ENCODE assay signal across 14 cellular contexts in genomic region chr16:508884-509736, GRCh38. TPM values are rescaled to one million over a fixed set of nuclear protein-coding genes. Genes with fewer than 3 reads are reported as not detected.
DNase-seq lines count a peak whose midpoint lies in the region; ATAC-seq and TF ChIP-seq lines count a peak whose summit lies in the region.
"Had no signal": no experiment of that assay in that cellular context is flagged by ENCODE, and none has a peak within 500 bp of the region (broad histone marks: within the 10 kb centered on the region; RNA-seq: fewer than 3 reads in every experiment).

No MANE protein-coding gene starts in this region.

- H3K9ac ChIP-seq in PC-3 (ENCODE audit: low read length) = no peak overlapping the region

- H4K20me1 ChIP-seq in PC-3 (ENCODE audit: low read length) = no peaks in the 10 kb centered on the region

- no peak overlapping the region for H2AFZ ChIP-seq in PC-3 (ENCODE audit: low read length)

- no peaks in the 10 kb centered on the region for H3K36me3 ChIP-seq in PC-3 (ENCODE audit: low read depth, low read length)
- peaks cover 0 to 81% of the 10 kb centered on the region in 2 donors for H3K36me3 ChIP-seq in gastroesophageal sphincter

- no peak overlapping the region for H3K4me2 ChIP-seq in PC-3 (ENCODE audit: low read length)
- H3K4me2 ChIP-seq: smooth muscle cell had no signal

- H3K4me1 ChIP-seq in PC-3 (ENCODE audit: insufficient read depth, low read length) (no peaks in the 10 kb centered on the region), gastroesophageal sphincter (no peaks in the 10 kb centered on the region)

- H3K4me3 ChIP-seq in PC-3 (ENCODE audit: low read length) (no peak overlapping the region), choroid plexus epithelial cell (ENCODE audit: low read depth, low read length) (no peak overlapping the region), gastroesophageal sphincter (no peak overlapping the region)
- H3K4me3 ChIP-seq: smooth muscle cell had no signal

- no TSS peak for BruUV-seq in PC-3 (replicated peaks; lab: Mats Ljungman, UMichigan)

- H3K27me3 ChIP-seq in PC-3 (ENCODE audit: low read length) (no peaks in the 10 kb centered on the region), gastroesophageal sphincter (no peaks in the 10 kb centered on the region)

- intact Hi-C loops in PC-3 (cut with micrococcal nuclease) = no loop called here

- TF ChIP-seq CTCF in PC-3 (conservative IDR thresholded peaks at IDR 0.05; ENCODE audit: low read depth, low read length) (no peak), choroid plexus epithelial cell (conservative IDR thresholded peaks at IDR 0.05; ENCODE audit: low read depth, low read length) (no peak), gastroesophageal sphincter (IDR thresholded peaks at IDR 0.05) (no peak)

- H3K9me3 ChIP-seq in PC-3 (ENCODE audit: low read length) (no peaks in the 10 kb centered on the region), gastroesophageal sphincter (no peaks in the 10 kb centered on the region)

- TF ChIP-seq EP300 in gastroesophageal sphincter (IDR thresholded peaks at IDR 0.05) = no peak

- CTCF ChIA-PET in PC-3 (lab: Charles Lee) = no interaction called here

- H3F3A ChIP-seq in PC-3 (ENCODE audit: low read length, unreplicated experiment) = no peaks in the 10 kb centered on the region

- TF ChIP-seq POLR2A in gastroesophageal sphincter (IDR thresholded peaks at IDR 0.05) = no peak

- no peaks in the 10 kb centered on the region for H3K9me2 ChIP-seq in PC-3 (replicated peaks; ENCODE audit: low read length)

- ATAC-seq in PC-3 (peak; percentile 20; the same call in 1 of the 2 replicates), GM21717 (IDR thresholded peaks at IDR 0.05; ENCODE audit: unreplicated experiment) (no peak), HG03196 (IDR thresholded peaks at IDR 0.05; ENCODE audit: unreplicated experiment) (no peak), gastroesophageal sphincter (no peak)

- POLR2A ChIA-PET in PC-3 (lab: Charles Lee; ENCODE audit: unreplicated experiment) = no interaction called here

- no peak overlapping the region for H3K27ac ChIP-seq in PC-3 (ENCODE audit: low read length)
- H3K27ac ChIP-seq in gastroesophageal sphincter = no peak overlapping the region

- WGBS in gastroesophageal sphincter (ENCODE audit: low coverage in 1 of 2), 2 donors = 79 to 88% methylated on average over 8 of the region's 18 CpGs

- DNase-seq in DMS53 (lab: John Stamatoyannopoulos, UW) (peak; percentile 95), PC-3 (no peak), choroid plexus epithelial cell (ENCODE audit: low read depth) (peak; percentile 91), myocyte (ENCODE audit: low read depth) (peak; percentile 37), hippocampal formation (lab: John Stamatoyannopoulos, UW) (no peak)
- DNase-seq: CD4-positive, CD25-positive, alpha-beta regulatory T cell; NCI-H1048; NCI-H748 treated with DMSO at 0.1 percent for 48 hours had no signal

- H3K79me2 ChIP-seq in PC-3 (ENCODE audit: low read length) = no peaks in the 10 kb centered on the region

RNA-seq across cellular contexts. Expression of gene CAPN15, which starts 18.4 kb away (rescaled TPM):
- 60.4 and 78.1 TPM in 2 replicates for total RNA-seq in PC-3 (2014; rRNA removed)
- 81.8 and 141 TPM in 2 replicates for total RNA-seq in myocyte
- polyA plus RNA-seq in myocyte (2012) = 22.2 TPM
- 10 to 100 TPM; 21.8 to 42.7 (median 29.2) TPM for total RNA-seq in gastroesophageal sphincter

RNA-seq across cellular contexts. Expression of gene PRR35, which starts 51.1 kb away (rescaled TPM):
- total RNA-seq in PC-3 (2014; rRNA removed) (not detected in 2 replicates), myocyte (2.9 and 12.5 TPM in 2 replicates), gastroesophageal sphincter (not detected)
- 0.47 TPM for polyA plus RNA-seq in myocyte (2012)
- total RNA-seq: CD4-positive, CD25-positive, alpha-beta regulatory T cell; epithelial cell of proximal tubule; smooth muscle cell; urinary bladder had no signal
- polyA plus RNA-seq: CD4-positive, CD25-positive, alpha-beta regulatory T cell; smooth muscle cell; urinary bladder had no signal

RNA-seq across cellular contexts. Expression of gene NHLRC4, which starts 57.7 kb away (rescaled TPM):
- total RNA-seq in PC-3 (2014; rRNA removed) = 0.44 TPM in 1 of 2 replicates, not detected in the other
- total RNA-seq in myocyte = 0.05 and 1.2 TPM in 2 replicates
- not detected for polyA plus RNA-seq in myocyte (2012)
- 1 to 10 TPM in 2 of 4 donors, under 1 TPM in 2; 0.47 to 2.9 (median 0.87) TPM for total RNA-seq in gastroesophageal sphincter

Comparison
In these comparisons a context has a peak if more than half of its experiments do, and no peak if none do; other contexts are left out.
1. DNase-seq: peak in DMS53 (single experiment), choroid plexus epithelial cell (single experiment) and myocyte (single experiment); none in PC-3 (single experiment) and hippocampal formation (0 of 2).